16 cellular contexts compared by ENCODE assay signal in the genomic region with DNA sequence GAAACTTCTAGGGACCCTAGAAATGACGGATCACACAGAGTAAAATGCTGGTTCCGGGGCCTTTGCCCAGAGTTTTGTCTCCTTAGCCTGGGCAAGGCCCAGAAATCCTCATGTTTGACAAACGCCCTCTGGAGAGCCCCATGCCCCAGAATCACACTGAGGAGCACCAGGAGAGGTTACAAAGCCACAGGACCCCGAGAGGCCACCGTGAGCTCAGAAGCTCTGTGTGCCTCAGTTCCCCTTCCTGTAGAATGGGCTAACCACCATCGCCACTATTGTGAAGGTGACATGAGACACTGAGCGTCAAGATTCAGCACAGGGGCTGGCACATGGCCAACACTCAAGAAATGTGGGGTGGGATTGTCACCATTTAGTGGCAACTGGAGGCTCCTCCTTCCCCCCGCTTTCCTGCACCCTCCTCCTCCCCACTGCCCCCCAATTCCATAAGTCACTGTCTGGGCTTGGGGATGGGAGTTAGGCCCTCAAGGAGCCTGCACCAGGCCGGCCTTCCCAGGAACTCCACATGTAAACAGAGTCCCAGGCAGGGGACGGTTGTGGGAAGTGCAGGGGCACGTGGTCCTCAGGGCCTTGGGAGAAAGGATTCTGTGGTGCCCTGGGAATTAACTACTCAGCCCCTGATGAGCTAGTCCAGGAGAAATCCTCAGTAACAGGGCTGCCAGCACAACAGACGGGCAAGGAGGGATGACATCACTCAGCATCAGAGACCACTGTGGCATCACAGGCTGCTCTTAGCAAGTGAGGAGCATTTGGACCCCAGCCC. TPM values are rescaled to one million over a fixed set of nuclear protein-coding genes. Genes with fewer than 3 reads are reported as not detected.
DNase-seq lines count a peak whose midpoint lies in the region; ATAC-seq, FAIRE-seq and TF ChIP-seq lines count a peak whose summit lies in the region.
"Had no signal": no experiment of that assay in that cellular context is flagged by ENCODE, and none has a peak within 500 bp of the region (broad histone marks: within the 10 kb centered on the region; RNA-seq: fewer than 3 reads in every experiment).

No MANE protein-coding gene starts in this region.

- DNase-seq in HepG2 (ENCODE audit: low spot score) (no peak), right lobe of liver (no peak), mesenchymal stem cell (peak; percentile 74), upper lobe of right lung (peak; percentile 38), glomerular visceral epithelial cell (ENCODE audit: extremely low spot score) (no peak), putamen (ENCODE audit: low spot score) (no peak)
- no peak for DNase-seq in activated naive CD8-positive, alpha-beta T cell treated with anti-CD3 and anti-CD28 coated beads, Interleukin-2, amount 50 U/mL, for 24 hours
- DNase-seq: activated effector memory CD4-positive, alpha-beta T cell treated with Interleukin-2 at 50 U/mL for 16 hours; DMS153; NCI-H1436; Right ventricle myocardium superior; T1000 had no signal

- no peak overlapping the region for H3K9ac ChIP-seq in HepG2 (ENCODE audit: insufficient read depth, low read depth, low read length)
- H3K9ac ChIP-seq in mesenchymal stem cell (ENCODE audit: low read length), result no peak overlapping the region

- no peak overlapping the region for H3K27ac ChIP-seq in HepG2 (ENCODE audit: extremely low read length, insufficient read depth, low read length)
- H3K27ac ChIP-seq in right lobe of liver, result no peak overlapping the region
- no peak overlapping the region for H3K27ac ChIP-seq in mesenchymal stem cell (ENCODE audit: low read length, poor library complexity, severe bottlenecking)
- no peak overlapping the region for H3K27ac ChIP-seq in upper lobe of right lung
- H3K27ac ChIP-seq: dorsolateral prefrontal cortex, suprapubic skin had no signal

- H2BK15ac ChIP-seq in mesenchymal stem cell (ENCODE audit: low read depth, poor library complexity, severe bottlenecking), result no peak overlapping the region

- no peak overlapping the region for H2BK120ac ChIP-seq in mesenchymal stem cell (ENCODE audit: low read depth, low read length)

- no peak for TF ChIP-seq CTCF in HepG2 (CRISPR knock-in tag; IDR thresholded peaks at IDR 0.05)
- TF ChIP-seq CTCF in right lobe of liver (IDR thresholded peaks at IDR 0.05), result no peak
- TF ChIP-seq CTCF in upper lobe of right lung (IDR thresholded peaks at IDR 0.05), result no peak

- peaks cover 8% of the 10 kb centered on the region for H3K4me1 Mint-ChIP-seq in activated naive CD8-positive, alpha-beta T cell treated with anti-CD3 and anti-CD28 coated beads, Interleukin-2, amount 50 U/mL, for 24 hours

- no peak for TF ChIP-seq RAD21 in HepG2 (CRISPR knock-in tag; IDR thresholded peaks at IDR 0.05)

- BruUV-seq in HepG2 (replicated peaks; lab: Mats Ljungman, UMichigan), result no TSS peak

- no peak overlapping the region for H3K4ac ChIP-seq in mesenchymal stem cell (ENCODE audit: low read depth in 1 of 2, low read length in 2 of 2)

- no peak overlapping the region for H2BK12ac ChIP-seq in mesenchymal stem cell (ENCODE audit: low read length in 2 of 2)

- H3K4me3 ChIP-seq in HepG2 (replicated peaks in 1 of 3; ENCODE audit: insufficient read depth in 1 of 3, low read depth in 2 of 3, low read length in 3 of 3) (no peak overlapping the region), right lobe of liver (no peak overlapping the region), mesenchymal stem cell (ENCODE audit: insufficient read depth in 1 of 2, low read depth in 1 of 2, low read length in 2 of 2) (no peak overlapping the region), upper lobe of right lung (no peak overlapping the region)
- H3K4me3 ChIP-seq: suprapubic skin had no signal

- H3K4me1 ChIP-seq in HepG2 (ENCODE audit: insufficient read depth, low read length) (no peaks in the 10 kb centered on the region), right lobe of liver (no peaks in the 10 kb centered on the region), mesenchymal stem cell (ENCODE audit: control insufficient read depth, insufficient read depth, low read depth, low read length) (peaks cover 11% of the 10 kb centered on the region), upper lobe of right lung (peaks cover 4% of the 10 kb centered on the region)

- peaks cover 22% of the 10 kb centered on the region for H3K27me3 Mint-ChIP-seq in activated naive CD8-positive, alpha-beta T cell treated with anti-CD3 and anti-CD28 coated beads, Interleukin-2, amount 50 U/mL, for 24 hours

- in situ Hi-C loops in HepG2 (cut with HindIII; ENCODE audit: extremely low pct_ligation_motif_present, low pct_unique_long_range_greater_than_20kb), result no loop called here

- H3K36me3 ChIP-seq in HepG2 (replicated peaks in 1 of 2; ENCODE audit: control insufficient read depth in 1 of 2, insufficient read depth in 2 of 2, low read length in 2 of 2) (no peaks in the 10 kb centered on the region), right lobe of liver (no peaks in the 10 kb centered on the region), mesenchymal stem cell (ENCODE audit: control insufficient read depth in 1 of 2, insufficient read depth in 2 of 2, low read depth in 1 of 2, low read length in 2 of 2) (no peaks in the 10 kb centered on the region), upper lobe of right lung (no peaks in the 10 kb centered on the region)
- H3K36me3 ChIP-seq: suprapubic skin had no signal

- no peaks in the 10 kb centered on the region for H3K36me3 Mint-ChIP-seq in activated naive CD8-positive, alpha-beta T cell treated with anti-CD3 and anti-CD28 coated beads, Interleukin-2, amount 50 U/mL, for 24 hours (ENCODE audit: low read depth)

- H3K4me2 ChIP-seq in HepG2 (ENCODE audit: low read depth, low read length), result no peak overlapping the region
- no peak overlapping the region for H3K4me2 ChIP-seq in mesenchymal stem cell (ENCODE audit: low read length, poor library complexity, severe bottlenecking)

- no peak overlapping the region for H3K23ac ChIP-seq in mesenchymal stem cell (ENCODE audit: low read length in 2 of 2)

- no peaks in the 10 kb centered on the region for H3K79me1 ChIP-seq in mesenchymal stem cell (replicated peaks; ENCODE audit: low read length, poor library complexity, severe bottlenecking)

- no peaks in the 10 kb centered on the region for H3K79me2 ChIP-seq in HepG2 (ENCODE audit: insufficient read depth, low read length)

- intact Hi-C loops in HepG2 (cut with micrococcal nuclease; ENCODE audit: unreplicated experiment) (no loop called here), right lobe of liver (cut with DNase I) (no loop called here), upper lobe of right lung (cut with DNase I) (no loop called here)

- peaks cover 5 to 53% of the 10 kb centered on the region in 2 experiments; a peak in 3 of 5 replicates for H3K27me3 ChIP-seq in HepG2 (ENCODE audit: control insufficient read depth in 1 of 2, insufficient read depth in 2 of 2, low read length in 2 of 2)
- peaks cover 0 to 4% of the 10 kb centered on the region in 2 donors for H3K27me3 ChIP-seq in right lobe of liver
- H3K27me3 ChIP-seq in mesenchymal stem cell (ENCODE audit: control insufficient read depth in 1 of 2, insufficient read depth in 1 of 2, low read length in 2 of 2), result peaks cover 26 to 34% of the 10 kb centered on the region in 2 experiments
- H3K27me3 ChIP-seq in upper lobe of right lung, result peaks cover 5% of the 10 kb centered on the region

- H3K27ac Mint-ChIP-seq in activated naive CD8-positive, alpha-beta T cell treated with anti-CD3 and anti-CD28 coated beads, Interleukin-2, amount 50 U/mL, for 24 hours, result no peak overlapping the region

- WGBS in HepG2 (ENCODE audit: low lambda C conversion rate), result 48% methylated on average over 12 of the region's 12 CpGs
- 94% methylated on average over 2 of the region's 12 CpGs for WGBS in right lobe of liver (ENCODE audit: insufficient coverage, low coverage, low lambda C conversion rate, missing lambda C conversion rate)
- WGBS in mesenchymal stem cell, result 78% methylated on average over 11 of the region's 12 CpGs

- H4K20me1 ChIP-seq in HepG2 (ENCODE audit: insufficient read depth, low read length), result no peaks in the 10 kb centered on the region

- H3K9me3 ChIP-seq in HepG2 (ENCODE audit: low read length) (no peaks in the 10 kb centered on the region), right lobe of liver (no peaks in the 10 kb centered on the region), mesenchymal stem cell (ENCODE audit: control insufficient read depth, low read length) (no peaks in the 10 kb centered on the region), upper lobe of right lung (no peaks in the 10 kb centered on the region)
- H3K9me3 ChIP-seq: suprapubic skin had no signal

- H4K8ac ChIP-seq in mesenchymal stem cell (ENCODE audit: low read length), result peak overlapping the region; percentile 43

- no peak overlapping the region for H2BK5ac ChIP-seq in mesenchymal stem cell (ENCODE audit: low read depth, low read length, poor library complexity, severe bottlenecking)

- H2AFZ ChIP-seq in HepG2 (ENCODE audit: low read length) (no peak overlapping the region), mesenchymal stem cell (ENCODE audit: low read depth, low read length) (no peak overlapping the region)

- H4K91ac ChIP-seq in mesenchymal stem cell (ENCODE audit: low read length), result no peak overlapping the region

- no peak for FAIRE-seq in HepG2 (lab: Jason Lieb, UNC)

- H3K14ac ChIP-seq in mesenchymal stem cell (ENCODE audit: low read length in 2 of 2), result no peak overlapping the region

- peak overlapping the region; percentile 36 for H3K4me3 Mint-ChIP-seq in activated naive CD8-positive, alpha-beta T cell treated with anti-CD3 and anti-CD28 coated beads, Interleukin-2, amount 50 U/mL, for 24 hours

- H3K9me3 Mint-ChIP-seq in activated naive CD8-positive, alpha-beta T cell treated with anti-CD3 and anti-CD28 coated beads, Interleukin-2, amount 50 U/mL, for 24 hours, result no peaks in the 10 kb centered on the region

- H2AK5ac ChIP-seq in mesenchymal stem cell (ENCODE audit: low read length, severe bottlenecking), result no peak overlapping the region

- no peak for ATAC-seq in HepG2
- no peak for ATAC-seq in right lobe of liver
- ATAC-seq in activated naive CD8-positive, alpha-beta T cell treated with anti-CD3 and anti-CD28 coated beads, Interleukin-2, amount 50 U/mL, for 24 hours, result no peak
- no peak for ATAC-seq in upper lobe of right lung
- ATAC-seq in HG03045 (IDR thresholded peaks at IDR 0.05; ENCODE audit: unreplicated experiment), result no peak

- no peak for TF ChIP-seq POLR2A in HepG2 (IDR thresholded peaks at IDR 0.05; ENCODE audit: insufficient read depth in 1 of 2, low read depth in 2 of 2, low read length in 2 of 2)
- no peak for TF ChIP-seq POLR2A in right lobe of liver (IDR thresholded peaks at IDR 0.05)

- H3K18ac ChIP-seq in mesenchymal stem cell (ENCODE audit: low read depth in 1 of 2, low read length in 2 of 2), result no peak overlapping the region

- TF ChIP-seq EP300 in HepG2 (IDR thresholded peaks at IDR 0.05; ENCODE audit: low read depth in 2 of 2, low read length in 2 of 2) (no peak), HepG2 (CRISPR knock-in tag; IDR thresholded peaks at IDR 0.05; ENCODE audit: borderline replicate concordance) (no peak)

- CTCF ChIA-PET in HepG2 (lab: Yijun Ruan, JAX; ENCODE audit: low intra/inter-chr PET ratio, low total read pairs), result interaction anchor here (1.0 to 3.0 kb wide), 3 partner anchors 22 to 70 kb away, joined by 3 to 18 read pairs (median 5); no protein-coding TSS in a partner anchor

- POLR2A ChIA-PET in HepG2 (lab: Yijun Ruan, JAX), result no interaction called here

RNA-seq across cellular contexts. Expression of a gene that starts 1.4 kb away (rescaled TPM):
- total RNA-seq in HepG2 (2016; rRNA removed; fragmentation: Illumina TruSeq; extraction: Trizol), result not detected in 2 replicates
- not detected in 2 replicates for total RNA-seq in HepG2 (2016; cell fraction: cytosol; rRNA removed; fragmentation: Illumina TruSeq; extraction: Trizol; ENCODE audit: low read depth)
- not detected in 2 replicates for total RNA-seq in HepG2 (2016; cell fraction: insoluble cytoplasmic fraction; rRNA removed; fragmentation: Illumina TruSeq; extraction: Trizol)
- not detected in 2 replicates for total RNA-seq in HepG2 (2016; cell fraction: membrane; rRNA removed; fragmentation: Illumina TruSeq; extraction: Trizol)
- not detected in 2 replicates for total RNA-seq in HepG2 (2016; cell fraction: nucleus; rRNA removed; fragmentation: Illumina TruSeq; extraction: Trizol)
- not detected in 2 replicates for polyA plus RNA-seq in HepG2 (2011; rRNA removed)
- polyA plus RNA-seq in HepG2 (2011; cell fraction: cytosol; rRNA removed), result not detected in 2 replicates
- not detected in 2 replicates for polyA plus RNA-seq in HepG2 (2011; cell fraction: nucleus; rRNA removed)
- not detected in 2 replicates for polyA plus RNA-seq in HepG2 (2012)
- polyA plus RNA-seq in HepG2 (2016; cell fraction: cytosol; fragmentation: Illumina TruSeq; extraction: Trizol; ENCODE audit: low read depth), result not detected in 2 replicates
- not detected in 2 replicates for polyA plus RNA-seq in HepG2 (2016; cell fraction: insoluble cytoplasmic fraction; fragmentation: Illumina TruSeq; extraction: Trizol; ENCODE audit: low read depth)
- polyA plus RNA-seq in HepG2 (2016; cell fraction: membrane; fragmentation: Illumina TruSeq; extraction: Trizol; ENCODE audit: low read depth), result not detected in 2 replicates
- polyA plus RNA-seq in HepG2 (2016; cell fraction: nucleus; fragmentation: Illumina TruSeq; extraction: Trizol; ENCODE audit: insufficient read depth, low read depth), result not detected in 2 replicates
- not detected in 2 replicates for polyA minus RNA-seq in HepG2 (2011; rRNA and poly(A)+ RNA removed; ENCODE audit: low replicate concordance)
- polyA minus RNA-seq in HepG2 (2011; cell fraction: cytosol; rRNA and poly(A)+ RNA removed), result not detected in 2 replicates
- polyA minus RNA-seq in HepG2 (2011; cell fraction: nucleus; rRNA and poly(A)+ RNA removed), result not detected in 2 replicates
- total RNA-seq in right lobe of liver, result under 1 TPM; 0.11 to 0.66 (median 0.36) TPM
- 0.14 TPM for polyA plus RNA-seq in mesenchymal stem cell (2013, experiment 1 of 2)
- polyA plus RNA-seq in mesenchymal stem cell (2013, experiment 2 of 2), result 0.15 TPM
- total RNA-seq in upper lobe of right lung, result 5.8 TPM
- total RNA-seq: LHCN-M2 had no signal

Comparison
In these comparisons a context has a peak if more than half of its experiments do, and no peak if none do; other contexts are left out.
1. DNase-seq: peak in mesenchymal stem cell (single experiment) and upper lobe of right lung (single experiment); none in HepG2 (single experiment), right lobe of liver (0 of 3), activated naive CD8-positive, alpha-beta T cell treated with anti-CD3 and anti-CD28 coated beads, Interleukin-2, amount 50 U/mL, for 24 hours (single experiment), glomerular visceral epithelial cell (single experiment) and putamen (single experiment).